ENCODE assay signal across 2 cellular contexts in genomic region chr19:40879349-40879748, GRCh38. TPM values are rescaled to one million over a fixed set of nuclear protein-coding genes. Genes with fewer than 3 reads are reported as not detected.
"Had no signal": no experiment of that assay in that cellular context is flagged by ENCODE, and none has a peak within 500 bp of the region (broad histone marks: within the 10 kb centered on the region; RNA-seq: fewer than 3 reads in every experiment).

No MANE protein-coding gene starts in this region.

RNA-seq across cellular contexts. Expression of gene CYP2A7, which starts 2.7 kb away (rescaled TPM):
- total RNA-seq: G401, GM12878 had no signal
- polyA plus RNA-seq: GM12878 had no signal

RNA-seq across cellular contexts. Expression of gene CYP2A6, which starts 29.1 kb away (rescaled TPM):
- total RNA-seq: G401 had no signal
- polyA plus RNA-seq: GM12878 had no signal
